In the genomic region with DNA sequence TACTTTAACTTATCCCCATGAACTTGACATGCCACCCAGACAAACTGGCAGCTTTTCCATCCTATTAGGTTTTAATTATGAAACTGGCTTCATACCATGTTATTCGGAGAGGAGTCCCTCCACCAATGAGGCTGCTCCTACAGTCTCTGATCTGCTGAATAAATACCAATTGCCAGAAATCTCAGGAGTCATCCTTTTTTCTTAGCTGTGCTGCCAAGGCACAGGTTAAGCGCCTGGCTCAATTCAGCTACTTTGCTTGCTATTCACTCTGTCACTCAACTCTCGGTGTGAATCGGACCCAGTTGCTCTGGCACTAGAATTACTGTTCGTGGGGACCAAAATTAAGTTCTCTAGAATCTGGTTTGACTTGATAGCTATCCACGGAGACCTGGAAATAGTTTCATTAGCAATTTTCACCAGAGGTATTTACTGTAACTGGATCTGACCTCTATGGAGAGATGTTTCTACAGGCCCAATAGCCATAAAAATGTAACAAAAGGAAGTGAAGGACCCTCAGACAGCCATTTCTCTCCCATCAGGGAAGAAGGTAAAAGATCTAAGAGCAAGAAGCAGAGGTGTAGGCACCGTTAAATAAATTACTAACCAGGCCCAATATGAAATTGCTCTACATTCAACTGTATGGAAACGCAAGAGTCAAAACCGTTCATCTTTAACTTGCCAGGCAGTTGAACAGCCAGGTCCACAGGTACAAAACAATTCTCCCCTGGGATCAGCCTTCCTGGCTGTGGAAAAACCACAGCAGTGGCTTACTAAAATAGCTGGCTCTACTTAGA, we compare ENCODE assay signal across 1 cellular context.
TF ChIP-seq lines count a peak whose summit lies in the region.

No MANE protein-coding gene starts in this region.

TF ChIP-seq in H1, 55 proteins besides CTCF, POLR2A, EP300 and RAD21:
- no peak for TF ChIP-seq SIRT6 (IDR thresholded peaks at IDR 0.05; ENCODE audit: low read length)
- TF ChIP-seq FOSL1 (IDR thresholded peaks at IDR 0.05; ENCODE audit: insufficient read depth, low read depth, low read length): no peak
- no peak for TF ChIP-seq KDM4A (IDR thresholded peaks at IDR 0.05; ENCODE audit: low read depth, low read length, severe bottlenecking)
- no peak for TF ChIP-seq CREB1 (IDR thresholded peaks at IDR 0.05)
- no peak for TF ChIP-seq NRF1 (IDR thresholded peaks at IDR 0.05; ENCODE audit: low read depth, low read length)
- TF ChIP-seq BACH1 (IDR thresholded peaks at IDR 0.05; ENCODE audit: low read length): no peak
- no peak for TF ChIP-seq SAP30 (IDR thresholded peaks at IDR 0.05; ENCODE audit: insufficient read depth, insufficient replicate concordance, low read length)
- TF ChIP-seq CHD1 (IDR thresholded peaks at IDR 0.05; ENCODE audit: low read depth, low read length): no peak
- TF ChIP-seq KDM1A (IDR thresholded peaks at IDR 0.05; ENCODE audit: borderline replicate concordance, low read length): no peak
- no peak for TF ChIP-seq POU5F1 (IDR thresholded peaks at IDR 0.05; ENCODE audit: low read depth, low read length)
- TF ChIP-seq EZH2 (IDR thresholded peaks at IDR 0.05; ENCODE audit: low read depth, low read length, severe bottlenecking): no peak
- TF ChIP-seq HDAC6 (IDR thresholded peaks at IDR 0.05; ENCODE audit: low read depth, low read length): no peak
- no peak for TF ChIP-seq BCL11A (IDR thresholded peaks at IDR 0.05; ENCODE audit: low read depth in 2 of 2, low read length in 2 of 2)
- TF ChIP-seq, protein P1, sequence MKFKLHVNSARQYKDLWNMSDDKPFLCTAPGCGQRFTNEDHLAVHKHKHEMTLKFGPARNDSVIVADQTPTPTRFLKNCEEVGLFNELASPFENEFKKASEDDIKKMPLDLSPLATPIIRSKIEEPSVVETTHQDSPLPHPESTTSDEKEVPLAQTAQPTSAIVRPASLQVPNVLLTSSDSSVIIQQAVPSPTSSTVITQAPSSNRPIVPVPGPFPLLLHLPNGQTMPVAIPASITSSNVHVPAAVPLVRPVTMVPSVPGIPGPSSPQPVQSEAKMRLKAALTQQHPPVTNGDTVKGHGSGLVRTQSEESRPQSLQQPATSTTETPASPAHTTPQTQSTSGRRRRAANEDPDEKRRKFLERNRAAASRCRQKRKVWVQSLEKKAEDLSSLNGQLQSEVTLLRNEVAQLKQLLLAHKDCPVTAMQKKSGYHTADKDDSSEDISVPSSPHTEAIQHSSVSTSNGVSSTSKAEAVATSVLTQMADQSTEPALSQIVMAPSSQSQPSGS (IDR thresholded peaks at IDR 0.05; ENCODE audit: low read length): no peak
- no peak for TF ChIP-seq YY1 (IDR thresholded peaks at IDR 0.05; ENCODE audit: low read depth, low read length)
- TF ChIP-seq SP1 (IDR thresholded peaks at IDR 0.05; ENCODE audit: low read depth, low read length): no peak
- no peak for TF ChIP-seq CEBPB (IDR thresholded peaks at IDR 0.05; ENCODE audit: low read depth, low read length)
TF ChIP-seq in H1: peak in this region for 0.
